17 cellular contexts compared by ENCODE assay signal in genomic region chr6:71034578-71034977, GRCh38.
DNase-seq lines count a peak whose midpoint lies in the region; ATAC-seq lines count a peak whose summit lies in the region.
"Had no signal": no experiment of that assay in that cellular context is flagged by ENCODE, and none has a peak within 500 bp of the region (broad histone marks: within the 10 kb centered on the region; RNA-seq: fewer than 3 reads in every experiment).

No MANE protein-coding gene starts in this region.

- DNase-seq in DMS 273 (lab: John Stamatoyannopoulos, UW; ENCODE audit: unreplicated experiment) (peak; percentile 19), DMS 273 treated with DMSO at 0.1 percent for 48 hours (lab: John Stamatoyannopoulos, UW) (no peak), HuH-7 (ENCODE audit: low spot score) (peak; percentile 30), NCI-H446 treated with DMSO at 0.1 percent for 48 hours (lab: John Stamatoyannopoulos, UW) (peak; percentile 100), iris pigment epithelial cell (ENCODE audit: low read depth) (peak; percentile 3), left lobe of liver (ENCODE audit: low spot score) (no peak)
- DNase-seq: CD8-positive, alpha-beta T cell; DMS153; GM23248; HFFc6; KG1; NCI-H1092 treated with DMSO at 0.1 percent for 48 hours; NCI-H2029 treated with DMSO at 0.1 percent for 48 hours; PC-3; T-cell had no signal

- ATAC-seq in HG02852 (IDR thresholded peaks at IDR 0.05; ENCODE audit: unreplicated experiment) (no peak), left lobe of liver (no peak), HG03378 (IDR thresholded peaks at IDR 0.05; ENCODE audit: unreplicated experiment) (no peak)
- ATAC-seq: CD8-positive, alpha-beta T cell; PC-3; T-cell had no signal

Comparison
In these comparisons a context has a peak if more than half of its experiments do, and no peak if none do; other contexts are left out.
1. DNase-seq: peak in DMS 273 (single experiment), HuH-7 (single experiment), NCI-H446 treated with DMSO at 0.1 percent for 48 hours (single experiment) and iris pigment epithelial cell (single experiment); none in DMS 273 treated with DMSO at 0.1 percent for 48 hours (single experiment) and left lobe of liver (single experiment).